In genomic region chr18:21117385-21118135, GRCh38 we compare ENCODE assay signal across 1 cellular context.
A peak's percentile ranks its signal among the peaks of the same experiment; 100 is the strongest.
TF ChIP-seq lines count a peak whose summit lies in the region.

No MANE protein-coding gene starts in this region.

TF ChIP-seq in SK-N-SH, 30 proteins besides CTCF, POLR2A, EP300 and RAD21 (continued from another document):
- TF ChIP-seq PBX3 (IDR thresholded peaks at IDR 0.05) = peak; percentile 65
- TF ChIP-seq SMC3 (IDR thresholded peaks at IDR 0.05; ENCODE audit: low read depth, low read length) = no peak
- TF ChIP-seq TAF1 (IDR thresholded peaks at IDR 0.05; ENCODE audit: borderline replicate concordance, low read depth, low read length) = no peak
- peak; percentile 67; the same call in 1 of the 2 replicates for TF ChIP-seq TEAD4 (IDR thresholded peaks at IDR 0.05; ENCODE audit: borderline replicate concordance, insufficient read depth)
- no peak for TF ChIP-seq FOXJ3 (CRISPR knock-in tag; IDR thresholded peaks at IDR 0.05)
- peak; percentile 72 for TF ChIP-seq JUND (IDR thresholded peaks at IDR 0.05)
- TF ChIP-seq RCOR1 (IDR thresholded peaks at IDR 0.05; ENCODE audit: low read length) = no peak
- no peak for TF ChIP-seq GATA2 (CRISPR knock-in tag; IDR thresholded peaks at IDR 0.05)
- TF ChIP-seq RXRA (IDR thresholded peaks at IDR 0.05; ENCODE audit: borderline replicate concordance, low read depth) = no peak
- TF ChIP-seq MAX (IDR thresholded peaks at IDR 0.05; ENCODE audit: low read depth) = 0 out of 2 replicates have a peak, but pooled peaks have one; percentile 14
- 0 out of 2 replicates have a peak, but pooled peaks have one; percentile 5 for TF ChIP-seq NFIC (IDR thresholded peaks at IDR 0.05; ENCODE audit: borderline replicate concordance)
- peak; percentile 45; the same call in 1 of the 2 replicates for TF ChIP-seq POLR2AphosphoS5 (IDR thresholded peaks at IDR 0.05; ENCODE audit: low read depth, low read length)
- TF ChIP-seq EZH2phosphoT487 (IDR thresholded peaks at IDR 0.05; ENCODE audit: borderline replicate concordance, low read depth) = no peak
- no peak for TF ChIP-seq USF2 (IDR thresholded peaks at IDR 0.05; ENCODE audit: borderline replicate concordance, low read depth, low read length)
- peak; percentile 75 for TF ChIP-seq FOSL2 (IDR thresholded peaks at IDR 0.05; ENCODE audit: borderline replicate concordance, low read depth)
- TF ChIP-seq REST (IDR thresholded peaks at IDR 0.05; ENCODE audit: low read depth, low read length) = no peak
- no peak for TF ChIP-seq CHD2 (IDR thresholded peaks at IDR 0.05; ENCODE audit: low read length, partially characterized antibody)
